Comparison of ENCODE assay signal across 19 cellular contexts in genomic region chr6:106803188-106803587, GRCh38.
A peak's percentile ranks its signal among the peaks of the same experiment; 100 is the strongest.
DNase-seq lines count a peak whose midpoint lies in the region; ATAC-seq, FAIRE-seq and TF ChIP-seq lines count a peak whose summit lies in the region.
"Had no signal": no experiment of that assay in that cellular context is flagged by ENCODE, and none has a peak within 500 bp of the region (broad histone marks: within the 10 kb centered on the region; RNA-seq: fewer than 3 reads in every experiment).

No MANE protein-coding gene starts in this region.

- no peak for TF ChIP-seq RAD21 in H1 (IDR thresholded peaks at IDR 0.05 in 1 of 2, conservative IDR thresholded peaks at IDR 0.05 in 1 of 2; ENCODE audit: low read depth in 2 of 2, low read length in 2 of 2)

- H3K4me1 Mint-ChIP-seq in Calu3 (ENCODE audit: low read depth, unreplicated experiment), result peaks cover 41% of the 10 kb centered on the region

- peaks cover 13% of the 10 kb centered on the region for H3K36me3 Mint-ChIP-seq in Calu3 (ENCODE audit: insufficient read depth, unreplicated experiment)
- H3K36me3 Mint-ChIP-seq: CD8-positive, alpha-beta memory T cell; IgD-negative memory B cell had no signal

- H3K4me2 ChIP-seq in H1 (ENCODE audit: insufficient read depth in 1 of 2, low read depth in 2 of 2, low read length in 2 of 2), result no peak overlapping the region
- H3K4me2 ChIP-seq: BLaER1 had no signal

- peak overlapping the region; percentile 92 for H2BK120ac ChIP-seq in H1 (replicated peaks; ENCODE audit: low read depth, low read length)

- H4K5ac ChIP-seq in H1 (ENCODE audit: insufficient read length, low read depth, low read length), result no peak overlapping the region

- TF ChIP-seq POLR2A in H1 (IDR thresholded peaks at IDR 0.05; ENCODE audit: control extremely low read depth in 1 of 2, low read depth in 2 of 2, low read length in 2 of 2), result no peak

- no peak overlapping the region for H3K4me3 ChIP-seq in HUES6 (ENCODE audit: low read depth, low read length)
- H3K4me3 ChIP-seq in H1 (ENCODE audit: extremely low read depth in 1 of 4, insufficient read depth in 2 of 4, low read depth in 3 of 4, low read length in 4 of 4), result no peak overlapping the region
- no peak overlapping the region for H3K4me3 ChIP-seq in mucosa of descending colon
- H3K4me3 ChIP-seq: BLaER1, GM12878 had no signal

- FAIRE-seq in H1 (lab: Jason Lieb, UNC), result no peak
- FAIRE-seq in RCC 7860 (lab: Jason Lieb, UNC), result no peak
- FAIRE-seq: GM12878, GM18507 had no signal

- H2BK15ac ChIP-seq in H1 (ENCODE audit: low read length), result no peak overlapping the region; the same call in 1 of the 2 replicates

- no peak overlapping the region for H2AK5ac ChIP-seq in H1 (ENCODE audit: low read depth, low read length)

- H3K9me3 Mint-ChIP-seq in Calu3 (ENCODE audit: low read depth, unreplicated experiment), result peaks cover 4% of the 10 kb centered on the region

- H3K79me2 ChIP-seq in H1 (ENCODE audit: control insufficient read depth in 1 of 2, insufficient read depth in 2 of 2, low read length in 2 of 2), result no peaks in the 10 kb centered on the region

- no peaks in the 10 kb centered on the region for H3K23me2 ChIP-seq in H1 (ENCODE audit: low read depth, low read length)

- no peaks in the 10 kb centered on the region for H3K27me3 ChIP-seq in HUES6 (ENCODE audit: control insufficient read depth, insufficient read depth, low read length)
- no peaks in the 10 kb centered on the region for H3K27me3 ChIP-seq in H1 (replicated peaks in 1 of 4; ENCODE audit: control insufficient read depth in 3 of 4, extremely low read depth in 1 of 4, insufficient read depth in 3 of 4, low read length in 3 of 4)
- H3K27me3 ChIP-seq: BLaER1 had no signal

- H3K14ac ChIP-seq in H1 (ENCODE audit: insufficient read length), result no peak overlapping the region

- H3K9ac ChIP-seq in HUES6 (ENCODE audit: low read length) (no peak overlapping the region), H1 (replicated peaks in 1 of 4; ENCODE audit: extremely low read depth in 1 of 4, low read depth in 3 of 4, low read length in 3 of 4) (no peak overlapping the region)
- H3K9ac ChIP-seq: BLaER1 had no signal

- H2AFZ ChIP-seq in H1 (ENCODE audit: low read length), result peak overlapping the region; percentile 85

- H3K4me1 ChIP-seq in HUES6 (ENCODE audit: control insufficient read depth, insufficient read depth, low read length) (peaks cover 54% of the 10 kb centered on the region), H1 (replicated peaks in 1 of 4; ENCODE audit: control insufficient read depth in 3 of 4, insufficient read depth in 4 of 4, low read length in 3 of 4) (peaks cover 5 to 17% (median 12%) of the 10 kb centered on the region in 4 experiments; a peak in 6 of 7 replicates), mucosa of descending colon (ENCODE audit: low read depth) (peaks cover 11% of the 10 kb centered on the region)

- no peak overlapping the region for H3K4me3 Mint-ChIP-seq in Calu3 (ENCODE audit: low read depth, unreplicated experiment)
- H3K4me3 Mint-ChIP-seq: CD8-positive, alpha-beta memory T cell; IgD-negative memory B cell had no signal

- intact Hi-C loops in Calu3 (cut with micrococcal nuclease; ENCODE audit: unreplicated experiment), result no loop called here
- intact Hi-C loops in mucosa of descending colon (cut with DNase I, micrococcal nuclease), result no loop called here

- H4K91ac ChIP-seq in H1 (replicated peaks; ENCODE audit: insufficient read length, low read length), result peak overlapping the region; percentile 83

- H2BK12ac ChIP-seq in H1 (ENCODE audit: low read depth, low read length), result no peak overlapping the region; the same call in 1 of the 2 replicates

- TF ChIP-seq CTCF in Calu3 (IDR thresholded peaks at IDR 0.05; ENCODE audit: unreplicated experiment) (no peak), H1 (IDR thresholded peaks at IDR 0.05; ENCODE audit: control extremely low read depth in 1 of 3, insufficient read depth in 1 of 3, low read depth in 1 of 3, low read length in 3 of 3) (no peak), mucosa of descending colon (IDR thresholded peaks at IDR 0.05) (no peak)

- H3K27ac Mint-ChIP-seq in Calu3 (ENCODE audit: unreplicated experiment), result peak overlapping the region; percentile 34
- H3K27ac Mint-ChIP-seq: CD8-positive, alpha-beta memory T cell; IgD-negative memory B cell had no signal

- no peak overlapping the region for H4K8ac ChIP-seq in H1 (ENCODE audit: extremely low read depth, insufficient read depth, low read length)

- peak; percentile 67 for ATAC-seq in mucosa of descending colon
- ATAC-seq in GM21529 (IDR thresholded peaks at IDR 0.05; ENCODE audit: unreplicated experiment), result no peak
- no peak for ATAC-seq in GM18511 (IDR thresholded peaks at IDR 0.05; ENCODE audit: unreplicated experiment)
- ATAC-seq: GM12878, HCT116 had no signal

- peak overlapping the region; percentile 35; the same call in 1 of the 2 replicates for H3K18ac ChIP-seq in H1 (ENCODE audit: extremely low read depth, low read length)

- H2BK5ac ChIP-seq in H1 (ENCODE audit: low read depth, low read length), result peak overlapping the region; percentile 79; the same call in 1 of the 2 replicates

- peak overlapping the region; percentile 43; the same call in 1 of the 2 replicates for H3K27ac ChIP-seq in HUES6 (ENCODE audit: low read depth, low read length)
- 0 out of 2 replicates have a peak overlapping the region, but pooled peaks have one; percentile 22 for H3K27ac ChIP-seq in H1 (ENCODE audit: low read depth, low read length)
- H3K27ac ChIP-seq: BLaER1, HL-60 had no signal

- peaks cover 22% of the 10 kb centered on the region; the same call in 1 of the 2 replicates for H3K9me3 ChIP-seq in HUES6 (ENCODE audit: control insufficient read depth, insufficient read depth, low read depth, low read length)
- peaks cover 19 to 22% of the 10 kb centered on the region in 2 experiments for H3K9me3 ChIP-seq in H1 (ENCODE audit: insufficient read depth in 2 of 2, low read depth in 1 of 2, low read length in 1 of 2)
- peaks cover 12% of the 10 kb centered on the region for H3K9me3 ChIP-seq in mucosa of descending colon

- H3K36me3 ChIP-seq in HUES6 (ENCODE audit: control insufficient read depth, insufficient read depth, low read length) (no peaks in the 10 kb centered on the region), H1 (ENCODE audit: control insufficient read depth in 2 of 4, insufficient read depth in 4 of 4, low read length in 3 of 4) (peaks cover 0 to 7% (median 0%) of the 10 kb centered on the region in 4 experiments; a peak in 2 of 8 replicates), mucosa of descending colon (ENCODE audit: low read depth) (no peaks in the 10 kb centered on the region)

- CTCF ChIA-PET in Calu3 (lab: Charles Lee), result interaction anchor here (0.6 to 0.7 kb wide), 2 partner anchors 175 to 313 kb away, joined by 3 to 6 read pairs; no protein-coding TSS in a partner anchor
- CTCF ChIA-PET in H1 (lab: Charles Lee; ENCODE audit: partially characterized antibody), result interaction anchor here (0.9 to 3.2 kb wide), 4 partner anchors 17 to 176 kb away, joined by 3 to 9 read pairs (median 4); no protein-coding TSS in a partner anchor

- no peaks in the 10 kb centered on the region for H4K20me1 ChIP-seq in H1 (replicated peaks in 1 of 2; ENCODE audit: control insufficient read depth in 1 of 2, insufficient read depth in 2 of 2, low read length in 2 of 2)
- H4K20me1 ChIP-seq: BLaER1 had no signal

- DNase-seq in Calu3 (no peak), H1 (ENCODE audit: low read depth in 1 of 2, low spot score in 2 of 2) (no peak), mucosa of descending colon (peak in 1 of 3 donors; percentile 35), GDM1 (lab: John Stamatoyannopoulos, UW) (no peak), RCC 7860 (ENCODE audit: low spot score) (no peak)
- DNase-seq: 8988T; AML-193; Caco-2; CD8-positive, alpha-beta memory T cell; DMS53 had no signal

- peak overlapping the region; percentile 73 for H2BK20ac ChIP-seq in H1 (ENCODE audit: low read length)

- TF ChIP-seq EP300 in H1 (IDR thresholded peaks at IDR 0.05; ENCODE audit: borderline replicate concordance in 1 of 2, low read depth in 2 of 2, low read length in 2 of 2), result no peak

- 63% methylated on average over 1 of the region's 1 CpG; no CpG with 5 or more reads in 1 of the 2 experiments for WGBS in H1 (ENCODE audit: extremely low coverage in 1 of 2, insufficient coverage in 1 of 2, insufficient read length in 1 of 2, insufficient replicate concordance in 2 of 2, low coverage in 1 of 2, low lambda C conversion rate in 2 of 2, missing lambda C conversion rate in 1 of 2), 2 experiments

- no peak overlapping the region for H3K4ac ChIP-seq in H1 (replicated peaks; ENCODE audit: insufficient read length, low read depth, low read length)

- POLR2A ChIA-PET in H1 (lab: Charles Lee; ENCODE audit: partially characterized antibody), result interaction anchor here (0.6 to 1.8 kb wide), 5 partner anchors 11 to 189 kb away, joined by 3 to 9 read pairs (median 5); no protein-coding TSS in a partner anchor

- no TSS peak for BruUV-seq in Calu3 (replicated peaks; lab: Mats Ljungman, UMichigan)

- no peak overlapping the region for H3K56ac ChIP-seq in H1 (replicated peaks; ENCODE audit: insufficient read length, low read depth, low read length)

- H3K23ac ChIP-seq in H1 (ENCODE audit: insufficient read length), result no peak overlapping the region

- no peaks in the 10 kb centered on the region for H3K27me3 Mint-ChIP-seq in Calu3 (ENCODE audit: unreplicated experiment)

- no peaks in the 10 kb centered on the region for H3K79me1 ChIP-seq in H1 (ENCODE audit: low read depth, low read length)

TF ChIP-seq in H1, 55 proteins besides CTCF, POLR2A, EP300 and RAD21 (continues in another document):
- TF ChIP-seq, protein P1, sequence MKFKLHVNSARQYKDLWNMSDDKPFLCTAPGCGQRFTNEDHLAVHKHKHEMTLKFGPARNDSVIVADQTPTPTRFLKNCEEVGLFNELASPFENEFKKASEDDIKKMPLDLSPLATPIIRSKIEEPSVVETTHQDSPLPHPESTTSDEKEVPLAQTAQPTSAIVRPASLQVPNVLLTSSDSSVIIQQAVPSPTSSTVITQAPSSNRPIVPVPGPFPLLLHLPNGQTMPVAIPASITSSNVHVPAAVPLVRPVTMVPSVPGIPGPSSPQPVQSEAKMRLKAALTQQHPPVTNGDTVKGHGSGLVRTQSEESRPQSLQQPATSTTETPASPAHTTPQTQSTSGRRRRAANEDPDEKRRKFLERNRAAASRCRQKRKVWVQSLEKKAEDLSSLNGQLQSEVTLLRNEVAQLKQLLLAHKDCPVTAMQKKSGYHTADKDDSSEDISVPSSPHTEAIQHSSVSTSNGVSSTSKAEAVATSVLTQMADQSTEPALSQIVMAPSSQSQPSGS (IDR thresholded peaks at IDR 0.05; ENCODE audit: low read length), result no peak
- TF ChIP-seq CEBPB (IDR thresholded peaks at IDR 0.05; ENCODE audit: low read depth, low read length), result no peak
- no peak for TF ChIP-seq JUN (IDR thresholded peaks at IDR 0.05; ENCODE audit: low read depth, low read length)
- TF ChIP-seq BCL11A (IDR thresholded peaks at IDR 0.05; ENCODE audit: low read depth in 2 of 2, low read length in 2 of 2), result no peak
- TF ChIP-seq KDM1A (IDR thresholded peaks at IDR 0.05; ENCODE audit: borderline replicate concordance, low read length), result no peak
- no peak for TF ChIP-seq FOSL1 (IDR thresholded peaks at IDR 0.05; ENCODE audit: insufficient read depth, low read depth, low read length)
- no peak for TF ChIP-seq SIN3A (conservative IDR thresholded peaks at IDR 0.05 in 1 of 2, IDR thresholded peaks at IDR 0.05 in 1 of 2; ENCODE audit: low read depth in 1 of 2, low read length in 2 of 2)
- TF ChIP-seq RXRA (IDR thresholded peaks at IDR 0.05; ENCODE audit: insufficient read depth, low read depth, low read length), result no peak
